ENCODE assay signal across 1 cellular context in genomic region chr16:48555597-48555996, GRCh38.
TF ChIP-seq lines count a peak whose summit lies in the region.

No MANE protein-coding gene starts in this region.

TF ChIP-seq in IMR-90, 13 proteins besides CTCF, POLR2A, EP300 and RAD21:
- no peak for TF ChIP-seq ELK1 (IDR thresholded peaks at IDR 0.05; ENCODE audit: borderline replicate concordance, low read depth, low read length)
- no peak for TF ChIP-seq BHLHE40 (IDR thresholded peaks at IDR 0.05; ENCODE audit: low read depth, low read length)
- no peak for TF ChIP-seq RFX5 (IDR thresholded peaks at IDR 0.05; ENCODE audit: low read depth, low read length)
